In the genomic region with DNA sequence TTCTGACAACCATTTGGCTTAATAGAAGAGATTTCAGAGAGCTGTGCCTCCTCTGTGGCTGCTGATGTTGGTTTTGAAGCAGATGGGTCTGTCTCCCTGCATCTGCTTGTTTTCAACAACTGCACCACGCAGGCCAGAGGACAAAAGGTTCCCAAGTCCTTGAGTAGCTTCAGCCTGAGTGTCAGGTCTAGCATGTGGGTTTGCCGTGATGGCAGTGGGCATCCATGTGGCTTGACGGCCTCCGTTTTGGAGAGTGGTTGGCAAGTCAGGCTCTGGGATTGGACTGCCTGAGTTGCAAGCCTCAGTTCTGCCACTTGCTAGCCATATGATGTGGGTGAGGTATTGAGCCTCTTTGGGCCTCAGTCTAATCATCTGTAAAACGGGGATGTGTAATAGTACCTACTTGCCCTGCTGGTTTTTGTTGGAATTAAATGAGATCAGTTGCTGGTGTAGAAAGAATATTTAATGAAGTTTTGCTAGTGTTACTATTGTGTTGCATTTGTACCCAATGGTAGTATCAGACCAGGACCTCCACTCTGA, we compare ENCODE assay signal across 1 cellular context.
TF ChIP-seq lines count a peak whose summit lies in the region.

No MANE protein-coding gene starts in this region.

TF ChIP-seq in HepG2, 621 proteins besides CTCF, POLR2A, EP300 and RAD21 (continued from another document):
- TF ChIP-seq ARID4A (CRISPR knock-in tag; IDR thresholded peaks at IDR 0.05; ENCODE audit: borderline replicate concordance) (0 out of 2 replicates have a peak, but pooled peaks have one; percentile 30), SALL2 (CRISPR knock-in tag; IDR thresholded peaks at IDR 0.05) (no peak), HNRNPL (IDR thresholded peaks at IDR 0.05; ENCODE audit: low read depth, low read length) (0 out of 2 replicates have a peak, but pooled peaks have one; percentile 6), SETDB1 (CRISPR knock-in tag; IDR thresholded peaks at IDR 0.05; ENCODE audit: borderline replicate concordance) (no peak), ZNF33B (CRISPR knock-in tag; IDR thresholded peaks at IDR 0.05) (peak; percentile 11; the same call in 1 of the 2 replicates), CHD4 (IDR thresholded peaks at IDR 0.05; ENCODE audit: borderline replicate concordance, low read length) (0 out of 2 replicates have a peak, but pooled peaks have one; percentile 55), ZNF343 (CRISPR knock-in tag; IDR thresholded peaks at IDR 0.05) (no peak), ZNF776 (CRISPR knock-in tag; IDR thresholded peaks at IDR 0.05) (no peak)
- TF ChIP-seq, protein P1, sequence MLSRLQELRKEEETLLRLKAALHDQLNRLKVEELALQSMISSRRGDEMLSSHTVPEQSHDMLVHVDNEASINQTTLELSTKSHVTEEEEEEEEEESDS (CRISPR knock-in tag; IDR thresholded peaks at IDR 0.05; ENCODE audit: borderline replicate concordance) = no peak
- TF ChIP-seq, protein P2, sequence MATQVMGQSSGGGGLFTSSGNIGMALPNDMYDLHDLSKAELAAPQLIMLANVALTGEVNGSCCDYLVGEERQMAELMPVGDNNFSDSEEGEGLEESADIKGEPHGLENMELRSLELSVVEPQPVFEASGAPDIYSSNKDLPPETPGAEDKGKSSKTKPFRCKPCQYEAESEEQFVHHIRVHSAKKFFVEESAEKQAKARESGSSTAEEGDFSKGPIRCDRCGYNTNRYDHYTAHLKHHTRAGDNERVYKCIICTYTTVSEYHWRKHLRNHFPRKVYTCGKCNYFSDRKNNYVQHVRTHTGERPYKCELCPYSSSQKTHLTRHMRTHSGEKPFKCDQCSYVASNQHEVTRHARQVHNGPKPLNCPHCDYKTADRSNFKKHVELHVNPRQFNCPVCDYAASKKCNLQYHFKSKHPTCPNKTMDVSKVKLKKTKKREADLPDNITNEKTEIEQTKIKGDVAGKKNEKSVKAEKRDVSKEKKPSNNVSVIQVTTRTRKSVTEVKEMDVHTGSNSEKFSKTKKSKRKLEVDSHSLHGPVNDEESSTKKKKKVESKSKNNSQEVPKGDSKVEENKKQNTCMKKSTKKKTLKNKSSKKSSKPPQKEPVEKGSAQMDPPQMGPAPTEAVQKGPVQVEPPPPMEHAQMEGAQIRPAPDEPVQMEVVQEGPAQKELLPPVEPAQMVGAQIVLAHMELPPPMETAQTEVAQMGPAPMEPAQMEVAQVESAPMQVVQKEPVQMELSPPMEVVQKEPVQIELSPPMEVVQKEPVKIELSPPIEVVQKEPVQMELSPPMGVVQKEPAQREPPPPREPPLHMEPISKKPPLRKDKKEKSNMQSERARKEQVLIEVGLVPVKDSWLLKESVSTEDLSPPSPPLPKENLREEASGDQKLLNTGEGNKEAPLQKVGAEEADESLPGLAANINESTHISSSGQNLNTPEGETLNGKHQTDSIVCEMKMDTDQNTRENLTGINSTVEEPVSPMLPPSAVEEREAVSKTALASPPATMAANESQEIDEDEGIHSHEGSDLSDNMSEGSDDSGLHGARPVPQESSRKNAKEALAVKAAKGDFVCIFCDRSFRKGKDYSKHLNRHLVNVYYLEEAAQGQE (IDR thresholded peaks at IDR 0.05; ENCODE audit: borderline replicate concordance in 1 of 2, low read depth in 1 of 2, low read length in 2 of 2) = no peak
